In genomic region chr4:114601304-114602052, GRCh38 we compare ENCODE assay signal across 10 cellular contexts. TPM values are rescaled to one million over a fixed set of nuclear protein-coding genes. Genes with fewer than 3 reads are reported as not detected.
DNase-seq lines count a peak whose midpoint lies in the region; ATAC-seq, FAIRE-seq and TF ChIP-seq lines count a peak whose summit lies in the region.
"Had no signal": no experiment of that assay in that cellular context is flagged by ENCODE, and none has a peak within 500 bp of the region (broad histone marks: within the 10 kb centered on the region; RNA-seq: fewer than 3 reads in every experiment).

No MANE protein-coding gene starts in this region.

- H3K9me3 ChIP-seq in kidney (ENCODE audit: control insufficient read depth in 1 of 2, low read length in 2 of 2) (no peaks in the 10 kb centered on the region), spleen (no peaks in the 10 kb centered on the region)

- peaks cover 3% of the 10 kb centered on the region for H3K36me3 Mint-ChIP-seq in WTC11
- H3K36me3 Mint-ChIP-seq in natural killer cell treated with Interleukin-12 subunit alpha and Interleukin-12 subunit beta and Interleukin-15 and Interleukin-18, amount 100 ng/mL, for 72 hours = no peaks in the 10 kb centered on the region

- H3K4me1 Mint-ChIP-seq in WTC11 = peaks cover 11% of the 10 kb centered on the region
- H3K4me1 Mint-ChIP-seq in natural killer cell treated with Interleukin-12 subunit alpha and Interleukin-12 subunit beta and Interleukin-15 and Interleukin-18, amount 100 ng/mL, for 72 hours (ENCODE audit: low read depth in 2 of 2) = peaks cover 2 to 4% of the 10 kb centered on the region in 2 donors

- CTCF ChIA-PET in WTC11 (lab: Charles Lee) = no interaction called here

- no peaks in the 10 kb centered on the region for H3K36me3 ChIP-seq in kidney (ENCODE audit: control insufficient read depth in 1 of 2, insufficient read depth in 2 of 2, low read length in 2 of 2)
- H3K36me3 ChIP-seq in spleen = no peaks in the 10 kb centered on the region

- no peaks in the 10 kb centered on the region for H3K4me1 ChIP-seq in kidney (ENCODE audit: control insufficient read depth in 1 of 2, insufficient read depth in 1 of 2, low read depth in 1 of 2, low read length in 2 of 2)
- peaks cover 0 to 70% (median 37%) of the 10 kb centered on the region in 6 donors for H3K4me1 ChIP-seq in spleen

- H3K27ac ChIP-seq in kidney (ENCODE audit: low read depth in 2 of 2, low read length in 2 of 2) = no peak overlapping the region
- H3K27ac ChIP-seq in spleen = peak overlapping the region in 4 of 8 donors; percentile 40 to 82 (median 60)

- no peak overlapping the region for H3K27ac Mint-ChIP-seq in WTC11
- H3K27ac Mint-ChIP-seq in natural killer cell treated with Interleukin-12 subunit alpha and Interleukin-12 subunit beta and Interleukin-15 and Interleukin-18, amount 100 ng/mL, for 72 hours = no peak overlapping the region

- H3K27me3 Mint-ChIP-seq in WTC11 (ENCODE audit: low read depth) = no peaks in the 10 kb centered on the region
- peaks cover 16% of the 10 kb centered on the region in 2 donors for H3K27me3 Mint-ChIP-seq in natural killer cell treated with Interleukin-12 subunit alpha and Interleukin-12 subunit beta and Interleukin-15 and Interleukin-18, amount 100 ng/mL, for 72 hours

- peak overlapping the region in 1 of 2 donors; percentile 43 for H3K9ac ChIP-seq in kidney (ENCODE audit: low read length in 2 of 2)

- no peak for FAIRE-seq in kidney (lab: Jason Lieb, UNC)

- H3K9me3 Mint-ChIP-seq in WTC11 = peaks cover 2% of the 10 kb centered on the region
- no peaks in the 10 kb centered on the region for H3K9me3 Mint-ChIP-seq in natural killer cell treated with Interleukin-12 subunit alpha and Interleukin-12 subunit beta and Interleukin-15 and Interleukin-18, amount 100 ng/mL, for 72 hours

- H3K4me3 Mint-ChIP-seq in WTC11 = no peak overlapping the region
- H3K4me3 Mint-ChIP-seq in natural killer cell treated with Interleukin-12 subunit alpha and Interleukin-12 subunit beta and Interleukin-15 and Interleukin-18, amount 100 ng/mL, for 72 hours = no peak overlapping the region

- peaks cover 0 to 39% (median 29%) of the 10 kb centered on the region in 7 donors for H3K27me3 ChIP-seq in spleen (replicated peaks in 1 of 7)

- no peak for TF ChIP-seq CTCF in kidney (IDR thresholded peaks at IDR 0.05; ENCODE audit: borderline replicate concordance, extremely low read depth, insufficient read depth)
- no peak for TF ChIP-seq CTCF in WTC11 (IDR thresholded peaks at IDR 0.05)
- TF ChIP-seq CTCF in spleen (IDR thresholded peaks at IDR 0.05 in 8 of 11, conservative IDR thresholded peaks at IDR 0.05 in 3 of 11) = no peak

- ATAC-seq in GM18511 (IDR thresholded peaks at IDR 0.05; ENCODE audit: unreplicated experiment) (peak; percentile 43), GM21723 (IDR thresholded peaks at IDR 0.05; ENCODE audit: unreplicated experiment) (peak; percentile 34), HG03521 (IDR thresholded peaks at IDR 0.05; ENCODE audit: unreplicated experiment) (peak; percentile 31), WTC11 (no peak)
- ATAC-seq in natural killer cell treated with Interleukin-12 subunit alpha and Interleukin-12 subunit beta and Interleukin-15 and Interleukin-18, amount 100 ng/mL, for 72 hours = no peak

- H3K4me3 ChIP-seq in kidney (ENCODE audit: low read length in 2 of 2) (peak overlapping the region; percentile 30 to 63), spleen (no peak overlapping the region)

- no peak for TF ChIP-seq POLR2A in spleen (IDR thresholded peaks at IDR 0.05)

- intact Hi-C loops in kidney (cut with DNase I) (no loop called here), spleen (cut with DNase I; ENCODE audit: low total_unique reads) (no loop called here)

- 64 to 70% (median 67%) methylated on average over 5 of the region's 5 CpGs for WGBS in spleen, 5 donors

- POLR2A ChIA-PET in WTC11 (lab: Charles Lee) = interaction anchor here (0.5 kb wide), 1 partner anchor 1580 kb away, joined by 3 read pairs; no protein-coding TSS in a partner anchor

- DNase-seq in kidney = no peak
- no peak for DNase-seq in WTC11 (ENCODE audit: low spot score)
- DNase-seq in natural killer cell treated with Interleukin-12 subunit alpha and Interleukin-12 subunit beta and Interleukin-15 and Interleukin-18, amount 100 ng/mL, for 72 hours (ENCODE audit: low spot score) = no peak
- no peak for DNase-seq in NCI-H2196 treated with DMSO at 0.1 percent for 48 hours (lab: John Stamatoyannopoulos, UW; ENCODE audit: unreplicated experiment)
- no peak for DNase-seq in spleen
- DNase-seq: effector CD4-positive, alpha-beta T cell; NCI-H524 had no signal

TF ChIP-seq in WTC11, 78 proteins besides CTCF, POLR2A, EP300 and RAD21:
- TF ChIP-seq SOX15 (CRISPR knock-in tag; IDR thresholded peaks at IDR 0.05) (no peak), HMGXB4 (CRISPR knock-in tag; IDR thresholded peaks at IDR 0.05) (no peak), PREB (CRISPR knock-in tag; IDR thresholded peaks at IDR 0.05; ENCODE audit: borderline replicate concordance) (no peak), EMX1 (CRISPR knock-in tag; IDR thresholded peaks at IDR 0.05) (no peak), ZNF263 (CRISPR knock-in tag; IDR thresholded peaks at IDR 0.05; ENCODE audit: low read depth) (no peak), CDX4 (CRISPR knock-in tag; IDR thresholded peaks at IDR 0.05; ENCODE audit: borderline replicate concordance) (no peak), FOXP4 (CRISPR knock-in tag; IDR thresholded peaks at IDR 0.05) (no peak), NR2C2 (CRISPR knock-in tag; IDR thresholded peaks at IDR 0.05) (no peak), NFYB (CRISPR knock-in tag; conservative IDR thresholded peaks at IDR 0.05; ENCODE audit: low read depth) (no peak), TEAD1 (CRISPR knock-in tag; IDR thresholded peaks at IDR 0.05) (no peak)

RNA-seq across cellular contexts. Expression of gene UGT8, which starts 2.9 kb away (rescaled TPM):
- total RNA-seq in kidney = 42.2 TPM
- polyA plus RNA-seq in kidney (ENCODE audit: insufficient read depth, low read depth, low replicate concordance) = 20.0 TPM
- 29.2 to 30.8 TPM (median 30.7 TPM) in 3 replicates for total RNA-seq in WTC11 (2021)
- not detected for total RNA-seq in natural killer cell treated with Interleukin-12 subunit alpha and Interleukin-12 subunit beta and Interleukin-15 and Interleukin-18, amount 100 ng/mL, for 72 hours
- 1 to 10 TPM; 4.7 to 7.0 (median 6.6) TPM for total RNA-seq in spleen
- polyA plus RNA-seq in spleen = 1 to 10 TPM; 2.1 to 2.7 (median 2.2) TPM

Comparison
In these comparisons a context has a peak if more than half of its experiments do, and no peak if none do; other contexts are left out.
1. ATAC-seq: peak in GM18511 (single experiment), GM21723 (single experiment) and HG03521 (single experiment); none in WTC11 (single experiment) and natural killer cell treated with Interleukin-12 subunit alpha and Interleukin-12 subunit beta and Interleukin-15 and Interleukin-18, amount 100 ng/mL, for 72 hours (0 of 2).
2. H3K4me3 ChIP-seq: peak in kidney (2 of 2); none in spleen (0 of 8).
3. RNA of gene UGT8, which starts 2.9 kb away (total RNA-seq): 42.2 TPM in kidney (single experiment), 29.2 to 30.8 TPM in WTC11 and 4.7 to 7.0 TPM in spleen; not detected in natural killer cell treated with Interleukin-12 subunit alpha and Interleukin-12 subunit beta and Interleukin-15 and Interleukin-18, amount 100 ng/mL, for 72 hours; every median in the first group is over 4 times any median in the second.